ENCODE assay signal across 1 cellular context in genomic region chr5:179836225-179837019, GRCh38.
A peak's percentile ranks its signal among the peaks of the same experiment; 100 is the strongest.
TF ChIP-seq lines count a peak whose summit lies in the region.

No MANE protein-coding gene starts in this region.

TF ChIP-seq in K562, 482 proteins besides CTCF, POLR2A, EP300 and RAD21 (continues in another document):
- no peak for TF ChIP-seq NRF1 (conservative IDR thresholded peaks at IDR 0.05 in 1 of 2, IDR thresholded peaks at IDR 0.05 in 1 of 2)
- TF ChIP-seq MXI1 (IDR thresholded peaks at IDR 0.05; ENCODE audit: low read depth, low read length): no peak
- no peak for TF ChIP-seq ZNF444 (CRISPR knock-in tag; IDR thresholded peaks at IDR 0.05)
- no peak for TF ChIP-seq ZFP30 (CRISPR knock-in tag; IDR thresholded peaks at IDR 0.05; ENCODE audit: borderline replicate concordance)
- no peak for TF ChIP-seq CHCHD3 (CRISPR knock-in tag; IDR thresholded peaks at IDR 0.05)
- no peak for TF ChIP-seq STAT6 (CRISPR knock-in tag; IDR thresholded peaks at IDR 0.05)
- TF ChIP-seq TRIM24 (IDR thresholded peaks at IDR 0.05): no peak
- TF ChIP-seq POLR2H (tag; IDR thresholded peaks at IDR 0.05; ENCODE audit: low read depth): peak; percentile 48; the same call in 1 of the 2 replicates
- TF ChIP-seq IRF9 (tag; IDR thresholded peaks at IDR 0.05): no peak
- no peak for TF ChIP-seq AFF1 (IDR thresholded peaks at IDR 0.05; ENCODE audit: low read depth in 1 of 2, partially characterized antibody in 2 of 2)
- no peak for TF ChIP-seq MEF2A (IDR thresholded peaks at IDR 0.05; ENCODE audit: control insufficient read depth, low read depth, low read length)
- TF ChIP-seq ZBTB40 (IDR thresholded peaks at IDR 0.05): no peak
- no peak for TF ChIP-seq ZBTB40 (CRISPR knock-in tag; IDR thresholded peaks at IDR 0.05)
- TF ChIP-seq CREB3L1 (IDR thresholded peaks at IDR 0.05; ENCODE audit: borderline replicate concordance, low read depth): no peak
- TF ChIP-seq SOX6 (IDR thresholded peaks at IDR 0.05): peak; percentile 65
- TF ChIP-seq EGR1 (conservative IDR thresholded peaks at IDR 0.05): no peak
- TF ChIP-seq EHMT2 (IDR thresholded peaks at IDR 0.05): no peak
- TF ChIP-seq CCNT2 (IDR thresholded peaks at IDR 0.05; ENCODE audit: borderline replicate concordance, extremely low read depth, insufficient read length, low read depth, low read length): peak; percentile 58
- no peak for TF ChIP-seq RFX1 (IDR thresholded peaks at IDR 0.05)
- no peak for TF ChIP-seq BRCA1 (IDR thresholded peaks at IDR 0.05)
- TF ChIP-seq BRCA1 (CRISPR knock-in tag; IDR thresholded peaks at IDR 0.05): no peak
- TF ChIP-seq MBD2 (IDR thresholded peaks at IDR 0.05; ENCODE audit: borderline replicate concordance, low read depth): no peak
- TF ChIP-seq RBM17 (IDR thresholded peaks at IDR 0.05; ENCODE audit: borderline replicate concordance, low read depth, low read length): no peak
- TF ChIP-seq E2F4 (CRISPR knock-in tag; IDR thresholded peaks at IDR 0.05; ENCODE audit: low read depth): no peak
- TF ChIP-seq SMAD2 (IDR thresholded peaks at IDR 0.05; ENCODE audit: low read depth, low read length): no peak
- TF ChIP-seq ZKSCAN1 (IDR thresholded peaks at IDR 0.05; ENCODE audit: low read depth, low read length): no peak
- TF ChIP-seq TEAD2 (tag; IDR thresholded peaks at IDR 0.05): no peak
- TF ChIP-seq ZFP36 (IDR thresholded peaks at IDR 0.05; ENCODE audit: low read depth, low read length, partially characterized antibody): no peak
- TF ChIP-seq KDM2B (CRISPR knock-in tag; IDR thresholded peaks at IDR 0.05): no peak
